7 cellular contexts compared by ENCODE assay signal in the genomic region with DNA sequence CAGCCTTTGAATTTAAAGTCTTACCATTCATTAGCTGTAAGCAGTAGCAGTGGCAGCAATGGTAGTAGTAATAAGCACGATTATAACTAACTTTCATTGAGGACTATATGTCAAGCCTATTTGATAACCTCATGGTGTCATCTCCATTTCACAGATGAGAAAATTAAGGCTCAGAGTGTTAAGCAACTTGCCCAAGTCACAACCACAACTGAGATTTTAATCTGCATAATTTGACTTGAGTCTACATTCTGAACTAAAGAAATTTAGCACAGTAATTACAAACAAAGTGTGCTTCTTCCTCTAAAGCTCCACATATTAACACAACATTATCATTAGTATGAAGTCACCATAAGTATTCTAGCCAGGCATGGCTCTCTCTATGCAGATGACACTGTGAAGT.
"Had no signal": no experiment of that assay in that cellular context is flagged by ENCODE, and none has a peak within 500 bp of the region (broad histone marks: within the 10 kb centered on the region; RNA-seq: fewer than 3 reads in every experiment).

No MANE protein-coding gene starts in this region.

- H3K4me3 ChIP-seq: GM23248 had no signal

- H3K9ac ChIP-seq: GM23248 had no signal

- DNase-seq: GM23248, GOT3, H9, HCEC 1CT, IMR-90, KBM-7 had no signal

- H3K27ac ChIP-seq: GM23248 had no signal

- FAIRE-seq: HTR-8/SVneo had no signal

- H2AFZ ChIP-seq: GM23248 had no signal
